Comparison of ENCODE assay signal across 26 cellular contexts in the genomic region with DNA sequence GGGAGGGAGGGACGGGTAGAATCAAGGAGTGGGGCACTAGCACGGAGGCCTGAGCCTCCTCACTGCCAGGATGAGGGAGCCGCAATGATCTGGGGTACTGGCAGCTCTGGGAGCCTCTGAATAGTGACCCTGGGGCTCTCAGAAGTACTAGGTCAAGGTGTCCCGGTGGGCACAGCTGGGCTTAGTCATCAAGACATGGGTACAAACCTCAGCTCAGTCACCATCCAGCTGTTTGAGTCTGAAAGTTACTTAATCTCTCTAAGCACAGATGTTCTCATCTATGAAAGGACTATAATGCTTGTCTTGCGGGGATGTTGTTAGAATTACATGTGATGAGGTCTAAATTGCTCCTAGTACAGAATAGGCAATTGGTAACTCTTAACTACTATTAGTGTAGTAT.
"Had no signal": no experiment of that assay in that cellular context is flagged by ENCODE, and none has a peak within 500 bp of the region (broad histone marks: within the 10 kb centered on the region; RNA-seq: fewer than 3 reads in every experiment).

No MANE protein-coding gene starts in this region.

- H3K27me3 Mint-ChIP-seq: activated B cell treated with CpG ODN at 0.5 μM for 24 hours; activated CD4-positive, alpha-beta T cell treated with anti-CD3 and anti-CD28 coated beads, Interleukin-2, amount 10 ng/mL, durations not matched to agents 24 days and 14 days had no signal

- H3K27me3 ChIP-seq: ascending aorta, body of pancreas had no signal

- H3K27ac ChIP-seq: body of pancreas, SK-N-MC had no signal

- H3K9me3 ChIP-seq: ascending aorta, body of pancreas had no signal

- DNase-seq: activated B cell treated with CpG ODN at 0.5 μM for 24 hours; activated CD4-positive, alpha-beta T cell treated with anti-CD3 and anti-CD28 coated beads for 1 hour; activated CD4-positive, alpha-beta T cell treated with anti-CD3 and anti-CD28 coated beads, Interleukin-2, amount 10 ng/mL, durations not matched to agents 24 days and 14 days; activated CD4-positive, alpha-beta T cell treated with anti-CD3 and anti-CD28 coated beads, Interleukin-2, amount 50 U/mL, for 48 hours; activated effector memory CD4-positive, alpha-beta T cell treated with anti-CD3 and anti-CD28 coated beads, Interleukin-2, amount 50 U/mL, for 16 hours; activated naive CD4-positive, alpha-beta T cell treated with Interleukin-2 at 50 U/mL for 16 hours; activated naive CD8-positive, alpha-beta T cell treated with anti-CD3 and anti-CD28 coated beads, Interleukin-2, amount 50 U/mL, for 24 hours; activated T-cell treated with anti-CD3 and anti-CD28 coated beads, Interleukin-2, amount 50 U/mL, for 4 hours; amniotic stem cell; body of pancreas; NCI-H1092; NCI-H1417; NCI-H1930; NCI-H2171; NCI-H2227 treated with DMSO at 0.1 percent for 48 hours; NCI-H526; NCI-H774; RPMI8226; T-cell; T-helper 2 cell; T1000 had no signal

- H3K36me3 Mint-ChIP-seq: activated naive CD4-positive, alpha-beta T cell treated with anti-CD3 and anti-CD28 coated beads, Interleukin-2, amount 50 U/mL, for 72 hours; T-cell had no signal

- H3K27ac Mint-ChIP-seq: activated B cell treated with CpG ODN at 0.5 μM for 24 hours; activated CD4-positive, alpha-beta T cell treated with anti-CD3 and anti-CD28 coated beads, Interleukin-2, amount 10 ng/mL, durations not matched to agents 24 days and 14 days; activated naive CD4-positive, alpha-beta T cell treated with anti-CD3 and anti-CD28 coated beads, Interleukin-2, amount 50 U/mL, for 72 hours; activated naive CD8-positive, alpha-beta T cell treated with anti-CD3 and anti-CD28 coated beads, Interleukin-2, amount 50 U/mL, for 24 hours; T-cell had no signal

- H3K4me1 ChIP-seq: body of pancreas had no signal

- H3K4me3 ChIP-seq: ascending aorta, body of pancreas, SK-N-MC had no signal

- H3K4me1 Mint-ChIP-seq: activated B cell treated with CpG ODN at 0.5 μM for 24 hours; activated CD4-positive, alpha-beta T cell treated with anti-CD3 and anti-CD28 coated beads, Interleukin-2, amount 10 ng/mL, durations not matched to agents 24 days and 14 days; activated naive CD8-positive, alpha-beta T cell treated with anti-CD3 and anti-CD28 coated beads, Interleukin-2, amount 50 U/mL, for 24 hours; central memory CD8-positive, alpha-beta T cell; T-cell had no signal

- H3K9me3 Mint-ChIP-seq: activated B cell treated with CpG ODN at 0.5 μM for 24 hours; activated CD4-positive, alpha-beta T cell treated with anti-CD3 and anti-CD28 coated beads, Interleukin-2, amount 10 ng/mL, durations not matched to agents 24 days and 14 days; activated T-cell treated with anti-CD3 and anti-CD28 coated beads, Interleukin-2, amount 50 U/mL, for 4 hours; central memory CD8-positive, alpha-beta T cell; T-cell had no signal

- H3K36me3 ChIP-seq: ascending aorta had no signal

- ATAC-seq: activated naive CD4-positive, alpha-beta T cell treated with anti-CD3 and anti-CD28 coated beads, Interleukin-2, amount 50 U/mL, for 72 hours; activated T-cell treated with anti-CD3 and anti-CD28 coated beads, Interleukin-2, amount 50 U/mL, for 4 hours; body of pancreas; Right ventricle myocardium inferior; T-cell had no signal

- H3K4me3 Mint-ChIP-seq: activated B cell treated with CpG ODN at 0.5 μM for 24 hours; activated CD4-positive, alpha-beta T cell treated with anti-CD3 and anti-CD28 coated beads, Interleukin-2, amount 10 ng/mL, durations not matched to agents 24 days and 14 days; activated naive CD8-positive, alpha-beta T cell treated with anti-CD3 and anti-CD28 coated beads, Interleukin-2, amount 50 U/mL, for 24 hours; activated T-cell treated with anti-CD3 and anti-CD28 coated beads, Interleukin-2, amount 50 U/mL, for 4 hours; central memory CD8-positive, alpha-beta T cell; T-cell had no signal
